Comparison of ENCODE assay signal across 10 cellular contexts in genomic region chr6:89387516-89388222, GRCh38.
DNase-seq lines count a peak whose midpoint lies in the region; ATAC-seq and TF ChIP-seq lines count a peak whose summit lies in the region.
"Had no signal": no experiment of that assay in that cellular context is flagged by ENCODE, and none has a peak within 500 bp of the region (broad histone marks: within the 10 kb centered on the region; RNA-seq: fewer than 3 reads in every experiment).

No MANE protein-coding gene starts in this region.

- H3K36me3 ChIP-seq in GM06990 (ENCODE audit: control insufficient read depth, insufficient read depth, low read length) = no peaks in the 10 kb centered on the region; the same call in 1 of the 2 replicates

- CTCF ChIA-PET in HEK293T (lab: Yijun Ruan, JAX) = interaction anchor here (1.1 kb wide), 1 partner anchor 15 kb away, joined by 3 read pairs; no protein-coding TSS in a partner anchor

- POLR2A ChIA-PET in HEK293T (lab: Yijun Ruan, JAX) = no interaction called here

- DNase-seq in GM06990 (ENCODE audit: extremely low read depth, insufficient read length) = peak; percentile 76
- DNase-seq in NOMO-1 treated with dmso at 0.1 percent for 144 hours (lab: John Stamatoyannopoulos, UW; ENCODE audit: unreplicated experiment) = peak; percentile 53
- no peak for DNase-seq in DMS 273 (lab: John Stamatoyannopoulos, UW; ENCODE audit: unreplicated experiment)
- DNase-seq in pons (ENCODE audit: low spot score) = no peak
- DNase-seq in T-helper 9 cell = no peak
- no peak for DNase-seq in HEK293T (ENCODE audit: extremely low spot score)
- DNase-seq: NCI-H1930 had no signal

- H3K27me3 ChIP-seq in GM06990 (replicated peaks; ENCODE audit: control insufficient read depth, insufficient read depth, low read length) = no peaks in the 10 kb centered on the region

- no peak overlapping the region; the same call in 1 of the 2 replicates for H3K4me3 ChIP-seq in GM06990 (replicated peaks; ENCODE audit: low read depth, low read length)

- no peak for TF ChIP-seq CTCF in GM06990 (IDR thresholded peaks at IDR 0.05; ENCODE audit: insufficient read depth, low read length, poor library complexity, severe bottlenecking)

- peak; percentile 91 for ATAC-seq in GM19397 (IDR thresholded peaks at IDR 0.05; ENCODE audit: unreplicated experiment)
- peak; percentile 94 for ATAC-seq in HG02981 (IDR thresholded peaks at IDR 0.05; ENCODE audit: unreplicated experiment)
- ATAC-seq: left lobe of liver had no signal

TF ChIP-seq in HEK293T, 16 proteins besides CTCF, POLR2A, EP300 and RAD21:
- no peak for TF ChIP-seq ZNF384 (IDR thresholded peaks at IDR 0.05)
- no peak for TF ChIP-seq SP1 (IDR thresholded peaks at IDR 0.05)
- no peak for TF ChIP-seq TARDBP (IDR thresholded peaks at IDR 0.05)
- no peak for TF ChIP-seq L3MBTL2 (conservative IDR thresholded peaks at IDR 0.05)
- no peak for TF ChIP-seq ARNT (IDR thresholded peaks at IDR 0.05)
- TF ChIP-seq LEF1 (IDR thresholded peaks at IDR 0.05; ENCODE audit: borderline replicate concordance) = no peak
- no peak for TF ChIP-seq FOXM1 (IDR thresholded peaks at IDR 0.05; ENCODE audit: borderline replicate concordance)
- TF ChIP-seq NFRKB (IDR thresholded peaks at IDR 0.05) = no peak
- no peak for TF ChIP-seq HDGF (IDR thresholded peaks at IDR 0.05; ENCODE audit: borderline replicate concordance)
- no peak for TF ChIP-seq PKNOX1 (IDR thresholded peaks at IDR 0.05)

Comparison
In these comparisons a context has a peak if more than half of its experiments do, and no peak if none do; other contexts are left out.
1. DNase-seq: peak in GM06990 (single experiment) and NOMO-1 treated with dmso at 0.1 percent for 144 hours (single experiment); none in DMS 273 (single experiment), pons (single experiment), T-helper 9 cell (single experiment) and HEK293T (single experiment).